Comparison of ENCODE assay signal across 11 cellular contexts in genomic region chr19:45472557-45473365, GRCh38. TPM values are rescaled to one million over a fixed set of nuclear protein-coding genes. Genes with fewer than 3 reads are reported as not detected.
DNase-seq lines count a peak whose midpoint lies in the region; ATAC-seq and TF ChIP-seq lines count a peak whose summit lies in the region.
"Had no signal": no experiment of that assay in that cellular context is flagged by ENCODE, and none has a peak within 500 bp of the region (broad histone marks: within the 10 kb centered on the region; RNA-seq: fewer than 3 reads in every experiment).

No MANE protein-coding gene starts in this region.

- no peaks in the 10 kb centered on the region for H3K27me3 ChIP-seq in thyroid gland
- H3K27me3 ChIP-seq: esophagus squamous epithelium had no signal

- in situ Hi-C loops in GM13976 (cut with MboI; ENCODE audit: low sequenced_read_pairs, unreplicated experiment), result no loop called here

- TF ChIP-seq CTCF in thyroid gland (IDR thresholded peaks at IDR 0.05) (no peak), GM13976 (IDR thresholded peaks at IDR 0.05; ENCODE audit: borderline replicate concordance, control extremely low read depth, extremely low read depth, insufficient read depth, missing control alignments) (no peak)

- intact Hi-C loops in thyroid gland (cut with DNase I), result no loop called here

- peak in 4 of 6 experiments; percentile 43 to 66 (median 64) for DNase-seq in stimulated activated naive CD4-positive, alpha-beta T cell (lab: John Stamatoyannopoulos, UW)
- no peak for DNase-seq in stimulated activated naive CD4-positive, alpha-beta T cell treated with Interleukin-2 at 50 U/mL for 16 hours (lab: John Stamatoyannopoulos, UW)
- DNase-seq in astrocyte of the hippocampus (ENCODE audit: low read depth, low spot score) (peak; percentile 43), thyroid gland (peak; percentile 26 to 30), GM13976 (ENCODE audit: low spot score) (no peak), dermis blood vessel endothelial cell (no peak)
- DNase-seq: esophagus squamous epithelium; stimulated activated CD4-positive, alpha-beta T cell treated with anti-CD3 and anti-CD28 coated beads, Interleukin-4, amount 100 ng/mL, for 24 hours; transverse colon had no signal

- H3K4me3 ChIP-seq in iPS-18c (ENCODE audit: insufficient read depth, low read depth, low read length) (peak overlapping the region; percentile 53), thyroid gland (replicated peaks in 1 of 3) (peak overlapping the region in 1 of 3 donors; percentile 11)
- H3K4me3 ChIP-seq: esophagus squamous epithelium, transverse colon had no signal

- no peaks in the 10 kb centered on the region for H3K36me3 ChIP-seq in thyroid gland
- H3K36me3 ChIP-seq: esophagus squamous epithelium, transverse colon had no signal

- H3K4me1 ChIP-seq in thyroid gland, result peaks cover 18 to 44% of the 10 kb centered on the region in 2 donors

- TF ChIP-seq POLR2A in thyroid gland (IDR thresholded peaks at IDR 0.05), result no peak

- no peaks in the 10 kb centered on the region for H3K9me3 ChIP-seq in iPS-18c (ENCODE audit: control insufficient read depth, insufficient read depth, low read length)
- no peaks in the 10 kb centered on the region for H3K9me3 ChIP-seq in thyroid gland
- H3K9me3 ChIP-seq: esophagus squamous epithelium, transverse colon had no signal

- no peak for ATAC-seq in HG03378 (IDR thresholded peaks at IDR 0.05; ENCODE audit: unreplicated experiment)

- peak overlapping the region in 1 of 3 donors; percentile 14 for H3K27ac ChIP-seq in thyroid gland
- H3K27ac ChIP-seq: esophagus squamous epithelium, transverse colon had no signal

- 19 to 36% methylated on average over 31 to 41 of the region's 44 CpGs for WGBS in thyroid gland, 2 donors

RNA-seq across cellular contexts. Expression of gene FOSB, which starts 5.0 kb away (rescaled TPM):
- total RNA-seq in thyroid gland, result 1 to 10 TPM; 1.6 to 3.3 (median 2.4) TPM
- 0.65 and 23.8 TPM in 2 replicates for total RNA-seq in dermis blood vessel endothelial cell

RNA-seq across cellular contexts. Expression of gene RTN2, which starts 24.1 kb away (rescaled TPM):
- total RNA-seq in thyroid gland (1 to 10 TPM; 1.8 to 7.3 (median 4.6) TPM), dermis blood vessel endothelial cell (9.0 and 10.2 TPM in 2 replicates)

RNA-seq across cellular contexts. Expression of gene PPM1N, which starts 25.5 kb away (rescaled TPM):
- total RNA-seq in thyroid gland (1 to 10 TPM in 1 of 4 donors, under 1 TPM in 1, not detected in 2; 0.73 to 1.1 TPM), dermis blood vessel endothelial cell (0.60 and 1.5 TPM in 2 replicates)

RNA-seq across cellular contexts. Expression of gene VASP, which starts 34.5 kb away (rescaled TPM):
- 10 to 100 TPM; 34.3 to 50.8 (median 45.1) TPM for total RNA-seq in thyroid gland
- total RNA-seq in dermis blood vessel endothelial cell, result 93.9 and 101 TPM in 2 replicates

RNA-seq across cellular contexts. Expression of gene ERCC1, which starts 49.0 kb away (rescaled TPM):
- total RNA-seq in thyroid gland, result 100 to 1,000 TPM in 2 of 4 donors, 10 to 100 TPM in 2; 89.1 to 157 (median 113) TPM
- 56.5 and 63.1 TPM in 2 replicates for total RNA-seq in dermis blood vessel endothelial cell

Comparison
In these comparisons a context has a peak if more than half of its experiments do, and no peak if none do; other contexts are left out.
1. DNase-seq: peak in stimulated activated naive CD4-positive, alpha-beta T cell (4 of 6), astrocyte of the hippocampus (single experiment) and thyroid gland (2 of 2); none in stimulated activated naive CD4-positive, alpha-beta T cell treated with Interleukin-2 at 50 U/mL for 16 hours (single experiment), GM13976 (single experiment) and dermis blood vessel endothelial cell (single experiment).